ENCODE assay signal across 2 cellular contexts in genomic region chr1:156933136-156933535, GRCh38.
TF ChIP-seq lines count a peak whose summit lies in the region.

No MANE protein-coding gene starts in this region.

TF ChIP-seq in GM23338, 12 proteins besides CTCF, POLR2A, EP300 and RAD21:
- TF ChIP-seq EZH2phosphoT487 (IDR thresholded peaks at IDR 0.05; ENCODE audit: unreplicated experiment) (no peak), ZNF462 (CRISPR knock-in tag; IDR thresholded peaks at IDR 0.05) (no peak), NANOG (IDR thresholded peaks at IDR 0.05; ENCODE audit: borderline replicate concordance) (no peak), STAT1 (IDR thresholded peaks at IDR 0.05; ENCODE audit: unreplicated experiment) (no peak), EZH2 (IDR thresholded peaks at IDR 0.05; ENCODE audit: low read depth, unreplicated experiment) (no peak), ZNF331 (CRISPR knock-in tag; IDR thresholded peaks at IDR 0.05; ENCODE audit: low read depth) (no peak), CREB1 (CRISPR knock-in tag; IDR thresholded peaks at IDR 0.05; ENCODE audit: low read depth) (no peak), POLR2AphosphoS5 (IDR thresholded peaks at IDR 0.05; ENCODE audit: low read depth) (no peak), REST (IDR thresholded peaks at IDR 0.05; ENCODE audit: unreplicated experiment) (no peak), ETS1 (IDR thresholded peaks at IDR 0.05) (no peak), JUNB (IDR thresholded peaks at IDR 0.05; ENCODE audit: unreplicated experiment) (no peak), ZNF114 (CRISPR knock-in tag; IDR thresholded peaks at IDR 0.05) (no peak)
TF ChIP-seq in GM23338: peak in this region for 0.

TF ChIP-seq in K562, 482 proteins besides CTCF, POLR2A, EP300 and RAD21:
- TF ChIP-seq KLF16 (IDR thresholded peaks at IDR 0.05) (no peak), HMG20B (CRISPR knock-in tag; IDR thresholded peaks at IDR 0.05) (no peak), RBM17 (IDR thresholded peaks at IDR 0.05; ENCODE audit: borderline replicate concordance, low read depth, low read length) (no peak), ZNF79 (CRISPR knock-in tag; IDR thresholded peaks at IDR 0.05; ENCODE audit: low read depth) (no peak)
